Comparison of ENCODE assay signal across 1 cellular context in genomic region chr11:62805044-62805892, GRCh38.
TF ChIP-seq lines count a peak whose summit lies in the region.

Gene NXF1, minus strand, starts transcription at chr11:62805440. Its CDS starts 84 bp downstream, at chr11:62805356.

TF ChIP-seq in K562, 482 proteins besides CTCF, POLR2A, EP300 and RAD21 (continued from another document and continues in another):
- TF ChIP-seq, protein P1, sequence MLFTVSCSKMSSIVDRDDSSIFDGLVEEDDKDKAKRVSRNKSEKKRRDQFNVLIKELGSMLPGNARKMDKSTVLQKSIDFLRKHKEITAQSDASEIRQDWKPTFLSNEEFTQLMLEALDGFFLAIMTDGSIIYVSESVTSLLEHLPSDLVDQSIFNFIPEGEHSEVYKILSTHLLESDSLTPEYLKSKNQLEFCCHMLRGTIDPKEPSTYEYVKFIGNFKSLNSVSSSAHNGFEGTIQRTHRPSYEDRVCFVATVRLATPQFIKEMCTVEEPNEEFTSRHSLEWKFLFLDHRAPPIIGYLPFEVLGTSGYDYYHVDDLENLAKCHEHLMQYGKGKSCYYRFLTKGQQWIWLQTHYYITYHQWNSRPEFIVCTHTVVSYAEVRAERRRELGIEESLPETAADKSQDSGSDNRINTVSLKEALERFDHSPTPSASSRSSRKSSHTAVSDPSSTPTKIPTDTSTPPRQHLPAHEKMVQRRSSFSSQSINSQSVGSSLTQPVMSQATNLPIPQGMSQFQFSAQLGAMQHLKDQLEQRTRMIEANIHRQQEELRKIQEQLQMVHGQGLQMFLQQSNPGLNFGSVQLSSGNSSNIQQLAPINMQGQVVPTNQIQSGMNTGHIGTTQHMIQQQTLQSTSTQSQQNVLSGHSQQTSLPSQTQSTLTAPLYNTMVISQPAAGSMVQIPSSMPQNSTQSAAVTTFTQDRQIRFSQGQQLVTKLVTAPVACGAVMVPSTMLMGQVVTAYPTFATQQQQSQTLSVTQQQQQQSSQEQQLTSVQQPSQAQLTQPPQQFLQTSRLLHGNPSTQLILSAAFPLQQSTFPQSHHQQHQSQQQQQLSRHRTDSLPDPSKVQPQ (CRISPR knock-in tag; IDR thresholded peaks at IDR 0.05; ENCODE audit: borderline replicate concordance) = no peak
- TF ChIP-seq PRDM10 (IDR thresholded peaks at IDR 0.05; ENCODE audit: partially characterized antibody) (no peak), E2F3 (CRISPR knock-in tag; IDR thresholded peaks at IDR 0.05) (no peak; the same call in 1 of the 2 replicates), MBD2 (IDR thresholded peaks at IDR 0.05; ENCODE audit: borderline replicate concordance, low read depth) (peak; percentile 95), TRIM24 (IDR thresholded peaks at IDR 0.05) (no peak), ZNF445 (CRISPR knock-in tag; IDR thresholded peaks at IDR 0.05; ENCODE audit: low read depth) (no peak), SPI1 (IDR thresholded peaks at IDR 0.05; ENCODE audit: borderline replicate concordance, low read depth, low read length) (peak; percentile 34; the same call in 1 of the 2 replicates), MECOM (CRISPR knock-in tag; IDR thresholded peaks at IDR 0.05) (no peak), NFE2L1 (tag; IDR thresholded peaks at IDR 0.05; ENCODE audit: borderline replicate concordance, low read depth) (no peak), KLF10 (CRISPR knock-in tag; IDR thresholded peaks at IDR 0.05) (no peak), DPF2 (IDR thresholded peaks at IDR 0.05) (no peak), SIN3A (IDR thresholded peaks at IDR 0.05; ENCODE audit: borderline replicate concordance in 2 of 2, control insufficient read depth in 1 of 2, low read depth in 2 of 2, low read length in 2 of 2) (peak; percentile 84 to 94; a peak in 3 of 4 replicates), RCOR1 (IDR thresholded peaks at IDR 0.05; ENCODE audit: borderline replicate concordance in 1 of 2, low read depth in 2 of 2, low read length in 2 of 2) (no peak), COPS2 (conservative IDR thresholded peaks at IDR 0.05) (no peak), ZBTB49 (CRISPR knock-in tag; IDR thresholded peaks at IDR 0.05; ENCODE audit: borderline replicate concordance) (no peak), SMAD4 (CRISPR knock-in tag; conservative IDR thresholded peaks at IDR 0.05) (0 out of 2 replicates have a peak, but pooled peaks have one; percentile 62), TFAP4 (CRISPR knock-in tag; IDR thresholded peaks at IDR 0.05; ENCODE audit: borderline replicate concordance) (peak; percentile 89), ETV6 (IDR thresholded peaks at IDR 0.05; ENCODE audit: borderline replicate concordance in 1 of 2, low read depth in 2 of 2, low read length in 1 of 2) (no peak), ETV6 (CRISPR knock-in tag; IDR thresholded peaks at IDR 0.05; ENCODE audit: borderline replicate concordance) (peak; percentile 76), GTF2E2 (tag; IDR thresholded peaks at IDR 0.05) (peak; percentile 97; the same call in 1 of the 2 replicates), USF1 (CRISPR knock-in tag; IDR thresholded peaks at IDR 0.05) (no peak), ZC3H4 (CRISPR knock-in tag; IDR thresholded peaks at IDR 0.05; ENCODE audit: borderline replicate concordance) (peak; percentile 70; the same call in 1 of the 2 replicates), NFE2 (IDR thresholded peaks at IDR 0.05; ENCODE audit: low read depth) (no peak), CSDE1 (IDR thresholded peaks at IDR 0.05) (no peak), SIN3B (IDR thresholded peaks at IDR 0.05; ENCODE audit: low read depth) (peak; percentile 84), ZNF184 (CRISPR knock-in tag; IDR thresholded peaks at IDR 0.05) (no peak), LCOR (CRISPR knock-in tag; IDR thresholded peaks at IDR 0.05) (peak; percentile 93), CEBPB (tag; IDR thresholded peaks at IDR 0.05) (0 out of 2 replicates have a peak, but pooled peaks have one; percentile 16), HDAC2 (IDR thresholded peaks at IDR 0.05) (peak; percentile 56; the same call in 1 of the 2 replicates), HMG20A (CRISPR knock-in tag; conservative IDR thresholded peaks at IDR 0.05) (no peak), KDM5B (IDR thresholded peaks at IDR 0.05; ENCODE audit: insufficient replicate concordance, low read depth, low read length) (peak; percentile 100), ZNF311 (CRISPR knock-in tag; IDR thresholded peaks at IDR 0.05) (no peak), RBM39 (optimal IDR thresholded peaks at IDR 0.05; ENCODE audit: low read depth, low read length) (no peak), ZNF146 (CRISPR knock-in tag; IDR thresholded peaks at IDR 0.05; ENCODE audit: unreplicated experiment) (no peak)
- TF ChIP-seq, protein P2, sequence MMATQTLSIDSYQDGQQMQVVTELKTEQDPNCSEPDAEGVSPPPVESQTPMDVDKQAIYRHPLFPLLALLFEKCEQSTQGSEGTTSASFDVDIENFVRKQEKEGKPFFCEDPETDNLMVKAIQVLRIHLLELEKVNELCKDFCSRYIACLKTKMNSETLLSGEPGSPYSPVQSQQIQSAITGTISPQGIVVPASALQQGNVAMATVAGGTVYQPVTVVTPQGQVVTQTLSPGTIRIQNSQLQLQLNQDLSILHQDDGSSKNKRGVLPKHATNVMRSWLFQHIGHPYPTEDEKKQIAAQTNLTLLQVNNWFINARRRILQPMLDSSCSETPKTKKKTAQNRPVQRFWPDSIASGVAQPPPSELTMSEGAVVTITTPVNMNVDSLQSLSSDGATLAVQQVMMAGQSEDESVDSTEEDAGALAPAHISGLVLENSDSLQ (IDR thresholded peaks at IDR 0.05) = peak; percentile 55
- TF ChIP-seq, protein P3, sequence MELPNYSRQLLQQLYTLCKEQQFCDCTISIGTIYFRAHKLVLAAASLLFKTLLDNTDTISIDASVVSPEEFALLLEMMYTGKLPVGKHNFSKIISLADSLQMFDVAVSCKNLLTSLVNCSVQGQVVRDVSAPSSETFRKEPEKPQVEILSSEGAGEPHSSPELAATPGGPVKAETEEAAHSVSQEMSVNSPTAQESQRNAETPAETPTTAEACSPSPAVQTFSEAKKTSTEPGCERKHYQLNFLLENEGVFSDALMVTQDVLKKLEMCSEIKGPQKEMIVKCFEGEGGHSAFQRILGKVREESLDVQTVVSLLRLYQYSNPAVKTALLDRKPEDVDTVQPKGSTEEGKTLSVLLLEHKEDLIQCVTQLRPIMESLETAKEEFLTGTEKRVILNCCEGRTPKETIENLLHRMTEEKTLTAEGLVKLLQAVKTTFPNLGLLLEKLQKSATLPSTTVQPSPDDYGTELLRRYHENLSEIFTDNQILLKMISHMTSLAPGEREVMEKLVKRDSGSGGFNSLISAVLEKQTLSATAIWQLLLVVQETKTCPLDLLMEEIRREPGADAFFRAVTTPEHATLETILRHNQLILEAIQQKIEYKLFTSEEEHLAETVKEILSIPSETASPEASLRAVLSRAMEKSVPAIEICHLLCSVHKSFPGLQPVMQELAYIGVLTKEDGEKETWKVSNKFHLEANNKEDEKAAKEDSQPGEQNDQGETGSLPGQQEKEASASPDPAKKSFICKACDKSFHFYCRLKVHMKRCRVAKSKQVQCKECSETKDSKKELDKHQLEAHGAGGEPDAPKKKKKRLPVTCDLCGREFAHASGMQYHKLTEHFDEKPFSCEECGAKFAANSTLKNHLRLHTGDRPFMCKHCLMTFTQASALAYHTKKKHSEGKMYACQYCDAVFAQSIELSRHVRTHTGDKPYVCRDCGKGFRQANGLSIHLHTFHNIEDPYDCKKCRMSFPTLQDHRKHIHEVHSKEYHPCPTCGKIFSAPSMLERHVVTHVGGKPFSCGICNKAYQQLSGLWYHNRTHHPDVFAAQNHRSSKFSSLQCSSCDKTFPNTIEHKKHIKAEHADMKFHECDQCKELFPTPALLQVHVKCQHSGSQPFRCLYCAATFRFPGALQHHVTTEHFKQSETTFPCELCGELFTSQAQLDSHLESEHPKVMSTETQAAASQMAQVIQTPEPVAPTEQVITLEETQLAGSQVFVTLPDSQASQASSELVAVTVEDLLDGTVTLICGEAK (IDR thresholded peaks at IDR 0.05) = 0 out of 2 replicates have a peak, but pooled peaks have one; percentile 42
- TF ChIP-seq, protein P3 (CRISPR knock-in tag; IDR thresholded peaks at IDR 0.05) = no peak
- TF ChIP-seq, protein P4, sequence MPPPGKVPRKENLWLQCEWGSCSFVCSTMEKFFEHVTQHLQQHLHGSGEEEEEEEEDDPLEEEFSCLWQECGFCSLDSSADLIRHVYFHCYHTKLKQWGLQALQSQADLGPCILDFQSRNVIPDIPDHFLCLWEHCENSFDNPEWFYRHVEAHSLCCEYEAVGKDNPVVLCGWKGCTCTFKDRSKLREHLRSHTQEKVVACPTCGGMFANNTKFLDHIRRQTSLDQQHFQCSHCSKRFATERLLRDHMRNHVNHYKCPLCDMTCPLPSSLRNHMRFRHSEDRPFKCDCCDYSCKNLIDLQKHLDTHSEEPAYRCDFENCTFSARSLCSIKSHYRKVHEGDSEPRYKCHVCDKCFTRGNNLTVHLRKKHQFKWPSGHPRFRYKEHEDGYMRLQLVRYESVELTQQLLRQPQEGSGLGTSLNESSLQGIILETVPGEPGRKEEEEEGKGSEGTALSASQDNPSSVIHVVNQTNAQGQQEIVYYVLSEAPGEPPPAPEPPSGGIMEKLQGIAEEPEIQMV (tag; conservative IDR thresholded peaks at IDR 0.05; ENCODE audit: low read depth) = no peak
